In genomic region chr10:71486465-71487114, GRCh38 we compare ENCODE assay signal across 8 cellular contexts.
DNase-seq lines count a peak whose midpoint lies in the region; ATAC-seq and TF ChIP-seq lines count a peak whose summit lies in the region.

No MANE protein-coding gene starts in this region.

- ATAC-seq in upper lobe of left lung (ENCODE audit: low FRiP score in 2 of 2) (peak; percentile 5 to 50), HG03571 (IDR thresholded peaks at IDR 0.05; ENCODE audit: unreplicated experiment) (no peak)

- H2AK5ac ChIP-seq in mesenchymal stem cell (ENCODE audit: low read length, severe bottlenecking), result no peak overlapping the region

- no peak overlapping the region for H3K14ac ChIP-seq in mesenchymal stem cell (ENCODE audit: low read length in 2 of 2)

- H3K9ac ChIP-seq in mesenchymal stem cell (ENCODE audit: low read length), result no peak overlapping the region

- H3K27ac ChIP-seq in AG04450 (ENCODE audit: low read depth, low read length) (no peak overlapping the region), SJCRH30 (no peak overlapping the region), mesenchymal stem cell (ENCODE audit: low read length, poor library complexity, severe bottlenecking) (no peak overlapping the region), upper lobe of left lung (no peak overlapping the region)

- no peak overlapping the region for H3K18ac ChIP-seq in mesenchymal stem cell (ENCODE audit: low read depth in 1 of 2, low read length in 2 of 2)

- H2BK120ac ChIP-seq in mesenchymal stem cell (ENCODE audit: low read depth, low read length), result no peak overlapping the region

- no peak for TF ChIP-seq POLR2A in upper lobe of left lung (IDR thresholded peaks at IDR 0.05)

- POLR2A ChIA-PET in AG04450 (lab: Yijun Ruan, JAX), result no interaction called here

- H4K91ac ChIP-seq in mesenchymal stem cell (ENCODE audit: low read length), result no peak overlapping the region

- no peak overlapping the region for H2BK15ac ChIP-seq in mesenchymal stem cell (ENCODE audit: low read depth, poor library complexity, severe bottlenecking)

- no peaks in the 10 kb centered on the region for H3K4me1 ChIP-seq in SJCRH30
- H3K4me1 ChIP-seq in mesenchymal stem cell (ENCODE audit: control insufficient read depth, insufficient read depth, low read depth, low read length), result no peaks in the 10 kb centered on the region
- no peaks in the 10 kb centered on the region for H3K4me1 ChIP-seq in upper lobe of left lung

- no peaks in the 10 kb centered on the region for H3K36me3 ChIP-seq in H7 (replicated peaks; ENCODE audit: control insufficient read depth, insufficient read depth, low read length)
- H3K36me3 ChIP-seq in SJCRH30, result no peaks in the 10 kb centered on the region
- no peaks in the 10 kb centered on the region for H3K36me3 ChIP-seq in mesenchymal stem cell (ENCODE audit: control insufficient read depth in 1 of 2, insufficient read depth in 2 of 2, low read depth in 1 of 2, low read length in 2 of 2)
- no peaks in the 10 kb centered on the region for H3K36me3 ChIP-seq in upper lobe of left lung

- H3K79me1 ChIP-seq in mesenchymal stem cell (replicated peaks; ENCODE audit: low read length, poor library complexity, severe bottlenecking), result no peaks in the 10 kb centered on the region

- H3K4me3 ChIP-seq in AG04450 (ENCODE audit: low read depth, low read length) (no peak overlapping the region), H7 (ENCODE audit: insufficient read depth, low read depth, low read length) (no peak overlapping the region), SJCRH30 (no peak overlapping the region), cardiac fibroblast (replicated peaks in 1 of 2; ENCODE audit: low read depth in 2 of 2, low read length in 2 of 2) (no peak overlapping the region), mesenchymal stem cell (ENCODE audit: insufficient read depth in 1 of 2, low read depth in 1 of 2, low read length in 2 of 2) (no peak overlapping the region), upper lobe of left lung (no peak overlapping the region)

- H3K27me3 ChIP-seq in AG04450 (ENCODE audit: control insufficient read depth, insufficient read depth, low read length) (peaks cover 8% of the 10 kb centered on the region), H7 (ENCODE audit: control insufficient read depth, insufficient read depth, low read length) (peaks cover 5% of the 10 kb centered on the region; the same call in 1 of the 2 replicates), SJCRH30 (no peaks in the 10 kb centered on the region), mesenchymal stem cell (ENCODE audit: control insufficient read depth in 1 of 2, insufficient read depth in 1 of 2, low read length in 2 of 2) (peaks cover 40 to 42% of the 10 kb centered on the region in 2 experiments), upper lobe of left lung (no peaks in the 10 kb centered on the region)

- CTCF ChIA-PET in AG04450 (lab: Charles Lee), result interaction anchor here (0.8 to 1.6 kb wide), 2 partner anchors 13 to 34 kb away, joined by 3 read pairs; no protein-coding TSS in a partner anchor

- H4K8ac ChIP-seq in mesenchymal stem cell (ENCODE audit: low read length), result no peak overlapping the region

- H3K23ac ChIP-seq in mesenchymal stem cell (ENCODE audit: low read length in 2 of 2), result no peak overlapping the region

- no peak for TF ChIP-seq EP300 in upper lobe of left lung (IDR thresholded peaks at IDR 0.05)

- H2BK5ac ChIP-seq in mesenchymal stem cell (ENCODE audit: low read depth, low read length, poor library complexity, severe bottlenecking), result no peak overlapping the region

- TF ChIP-seq CTCF in AG04450 (IDR thresholded peaks at IDR 0.05; ENCODE audit: low read depth, low read length) (peak; percentile 41; the same call in 1 of the 2 replicates), cardiac fibroblast (IDR thresholded peaks at IDR 0.05; ENCODE audit: low read depth, low read length) (peak; percentile 70), upper lobe of left lung (IDR thresholded peaks at IDR 0.05) (peak in 3 of 6 experiments; percentile 45 to 50 (median 48))

- no peak for DNase-seq in AG04450 (ENCODE audit: low read depth, low spot score)
- peak; percentile 90 for DNase-seq in H7
- peak; percentile 64 to 78 for DNase-seq in SJCRH30
- peak; percentile 46 to 65 for DNase-seq in cardiac fibroblast (ENCODE audit: low read depth in 2 of 2)
- DNase-seq in mesenchymal stem cell, result peak; percentile 8
- DNase-seq in upper lobe of left lung, result peak in 1 of 2 donors; percentile 44
- DNase-seq in GM19240 (ENCODE audit: insufficient read length, low spot score), result no peak

- H3K4me2 ChIP-seq in mesenchymal stem cell (ENCODE audit: low read length, poor library complexity, severe bottlenecking), result no peak overlapping the region

- H3K9me3 ChIP-seq in AG04450 (ENCODE audit: control insufficient read depth, insufficient read depth, low read length) (no peaks in the 10 kb centered on the region), SJCRH30 (replicated peaks) (peaks cover 4% of the 10 kb centered on the region; the same call in 1 of the 2 replicates), mesenchymal stem cell (ENCODE audit: control insufficient read depth, low read length) (peaks cover 16% of the 10 kb centered on the region), upper lobe of left lung (peaks cover 0 to 6% (median 2%) of the 10 kb centered on the region in 4 donors)

- WGBS in mesenchymal stem cell, result 31% methylated on average over 6 of the region's 6 CpGs
- WGBS in upper lobe of left lung, 2 donors, result 50 to 55% methylated on average over 3 to 6 of the region's 6 CpGs

- H2BK12ac ChIP-seq in mesenchymal stem cell (ENCODE audit: low read length in 2 of 2), result no peak overlapping the region

- H2AFZ ChIP-seq in mesenchymal stem cell (ENCODE audit: low read depth, low read length), result no peak overlapping the region

- no peak overlapping the region for H3K4ac ChIP-seq in mesenchymal stem cell (ENCODE audit: low read depth in 1 of 2, low read length in 2 of 2)

Comparison
In these comparisons a context has a peak if more than half of its experiments do, and no peak if none do; other contexts are left out.
1. DNase-seq: peak in H7 (single experiment), SJCRH30 (2 of 2), cardiac fibroblast (2 of 2) and mesenchymal stem cell (single experiment); none in AG04450 (single experiment) and GM19240 (single experiment).